Comparison of ENCODE assay signal across 21 cellular contexts in genomic region chr4:105979506-105979905, GRCh38.
DNase-seq lines count a peak whose midpoint lies in the region; ATAC-seq and TF ChIP-seq lines count a peak whose summit lies in the region.
"Had no signal": no experiment of that assay in that cellular context is flagged by ENCODE, and none has a peak within 500 bp of the region (broad histone marks: within the 10 kb centered on the region; RNA-seq: fewer than 3 reads in every experiment).

No MANE protein-coding gene starts in this region.

- no peaks in the 10 kb centered on the region for H3K79me2 ChIP-seq in osteoblast (ENCODE audit: insufficient read depth, low read length)

- H3K9me3 ChIP-seq in osteoblast (ENCODE audit: low read depth, low read length), result no peaks in the 10 kb centered on the region

- no peak overlapping the region for H2AFZ ChIP-seq in osteoblast (ENCODE audit: low read length)

- H3K4me1 ChIP-seq in osteoblast (ENCODE audit: insufficient read depth, low read length), result peaks cover 9% of the 10 kb centered on the region

- H3K27me3 ChIP-seq in osteoblast (ENCODE audit: insufficient read depth, low read length), result no peaks in the 10 kb centered on the region
- H3K27me3 ChIP-seq: cardiac muscle cell, SJCRH30 had no signal

- H3K4me1 Mint-ChIP-seq in endothelial cell (ENCODE audit: unreplicated experiment), result peaks cover 2% of the 10 kb centered on the region
- H3K4me1 Mint-ChIP-seq in activated T-cell treated with anti-CD3 and anti-CD28 coated beads, Interleukin-2, amount 50 U/mL, for 4 hours (ENCODE audit: low read depth), result no peaks in the 10 kb centered on the region
- no peaks in the 10 kb centered on the region for H3K4me1 Mint-ChIP-seq in activated T-helper 17 cell treated with anti-CD3 and anti-CD28 coated beads, Interleukin-2, amount 50 U/mL, for 72 hours
- H3K4me1 Mint-ChIP-seq: naive B cell, T-helper 17 cell had no signal

- TF ChIP-seq CTCF in AG10803 (conservative IDR thresholded peaks at IDR 0.05; ENCODE audit: low read length), result no peak
- TF ChIP-seq CTCF in endothelial cell (IDR thresholded peaks at IDR 0.05; ENCODE audit: unreplicated experiment), result no peak
- TF ChIP-seq CTCF in osteoblast (IDR thresholded peaks at IDR 0.05; ENCODE audit: extremely low read depth, low read depth, low read length), result no peak

- ATAC-seq in activated T-cell treated with anti-CD3 and anti-CD28 coated beads, Interleukin-2, amount 50 U/mL, for 4 hours, result no peak
- no peak for ATAC-seq in activated T-helper 17 cell treated with anti-CD3 and anti-CD28 coated beads, Interleukin-2, amount 50 U/mL, for 72 hours (replicated peaks)
- no peak for ATAC-seq in HG02759 (IDR thresholded peaks at IDR 0.05; ENCODE audit: unreplicated experiment)
- ATAC-seq: T-helper 17 cell had no signal

- no peak overlapping the region for H3K4me3 Mint-ChIP-seq in endothelial cell (ENCODE audit: unreplicated experiment)
- H3K4me3 Mint-ChIP-seq in activated T-cell treated with anti-CD3 and anti-CD28 coated beads, Interleukin-2, amount 50 U/mL, for 4 hours, result no peak overlapping the region
- H3K4me3 Mint-ChIP-seq in activated T-helper 17 cell treated with anti-CD3 and anti-CD28 coated beads, Interleukin-2, amount 50 U/mL, for 72 hours, result no peak overlapping the region
- H3K4me3 Mint-ChIP-seq: CD4-positive, alpha-beta T cell; H9; naive B cell; T-helper 17 cell had no signal

- H3K36me3 Mint-ChIP-seq in endothelial cell (ENCODE audit: low read depth, unreplicated experiment), result no peaks in the 10 kb centered on the region
- H3K36me3 Mint-ChIP-seq in activated T-cell treated with anti-CD3 and anti-CD28 coated beads, Interleukin-2, amount 50 U/mL, for 4 hours (ENCODE audit: insufficient read depth), result no peaks in the 10 kb centered on the region
- H3K36me3 Mint-ChIP-seq in activated T-helper 17 cell treated with anti-CD3 and anti-CD28 coated beads, Interleukin-2, amount 50 U/mL, for 72 hours (ENCODE audit: low read depth), result no peaks in the 10 kb centered on the region
- H3K36me3 Mint-ChIP-seq: naive B cell had no signal

- H3K4me3 ChIP-seq in AG10803 (ENCODE audit: low read length) (no peak overlapping the region), osteoblast (ENCODE audit: insufficient read depth, low read length) (no peak overlapping the region)
- H3K4me3 ChIP-seq: cardiac muscle cell, SJCRH30 had no signal

- no peaks in the 10 kb centered on the region for H3K27me3 Mint-ChIP-seq in endothelial cell (ENCODE audit: unreplicated experiment)
- peaks cover 2% of the 10 kb centered on the region for H3K27me3 Mint-ChIP-seq in activated T-cell treated with anti-CD3 and anti-CD28 coated beads, Interleukin-2, amount 50 U/mL, for 4 hours (ENCODE audit: low read depth)
- no peaks in the 10 kb centered on the region for H3K27me3 Mint-ChIP-seq in activated T-helper 17 cell treated with anti-CD3 and anti-CD28 coated beads, Interleukin-2, amount 50 U/mL, for 72 hours
- H3K27me3 Mint-ChIP-seq: CD4-positive, alpha-beta T cell; T-helper 17 cell had no signal

- H3K27ac ChIP-seq in osteoblast (ENCODE audit: low read depth, low read length), result peak overlapping the region; percentile 78
- H3K27ac ChIP-seq: cardiac muscle cell, SJCRH30, VCaP had no signal

- peak overlapping the region; percentile 30 for H3K27ac Mint-ChIP-seq in endothelial cell (ENCODE audit: unreplicated experiment)
- no peak overlapping the region for H3K27ac Mint-ChIP-seq in activated T-helper 17 cell treated with anti-CD3 and anti-CD28 coated beads, Interleukin-2, amount 50 U/mL, for 72 hours
- H3K27ac Mint-ChIP-seq: CD4-positive, alpha-beta T cell; H9; naive B cell; T-helper 17 cell had no signal

- H3K36me3 ChIP-seq in osteoblast (ENCODE audit: insufficient read depth, low read length), result no peaks in the 10 kb centered on the region
- H3K36me3 ChIP-seq: cardiac muscle cell, SJCRH30 had no signal

- DNase-seq in AG10803 (ENCODE audit: low read depth), result peak; percentile 29
- DNase-seq in HK-2 (ENCODE audit: unreplicated experiment), result peak; percentile 49
- no peak for DNase-seq in endothelial cell (ENCODE audit: low spot score)
- peak; percentile 41 for DNase-seq in osteoblast (ENCODE audit: insufficient read length, low spot score, missing footprints)
- DNase-seq in activated T-cell treated with anti-CD3 and anti-CD28 coated beads, Interleukin-2, amount 50 U/mL, for 4 hours, result no peak
- no peak for DNase-seq in activated gamma-delta T cell treated with Interleukin-2 at 50 U/mL for 16 hours
- DNase-seq: activated gamma-delta T cell; CD4-positive, alpha-beta T cell; H9; hypothalamus; mammary epithelial cell; naive B cell; NCI-H1105 treated with DMSO at 0.1 percent for 48 hours; occipital lobe; SJCRH30; stimulated activated CD8-positive, alpha-beta memory T cell treated with anti-CD3 and anti-CD28 coated beads, Interleukin-4, amount 100 ng/mL, for 48 hours; T-helper 17 cell had no signal

- H3K4me2 ChIP-seq in osteoblast (ENCODE audit: insufficient read depth, low read length), result peak overlapping the region; percentile 53

- H3K9me3 Mint-ChIP-seq in endothelial cell (ENCODE audit: unreplicated experiment), result no peaks in the 10 kb centered on the region
- peaks cover 9% of the 10 kb centered on the region for H3K9me3 Mint-ChIP-seq in activated T-cell treated with anti-CD3 and anti-CD28 coated beads, Interleukin-2, amount 50 U/mL, for 4 hours
- H3K9me3 Mint-ChIP-seq in activated T-helper 17 cell treated with anti-CD3 and anti-CD28 coated beads, Interleukin-2, amount 50 U/mL, for 72 hours, result peaks cover 7% of the 10 kb centered on the region

- H4K20me1 ChIP-seq in osteoblast (ENCODE audit: insufficient read depth, low read length), result no peaks in the 10 kb centered on the region

Comparison
In these comparisons a context has a peak if more than half of its experiments do, and no peak if none do; other contexts are left out.
1. DNase-seq: peak in AG10803 (single experiment), HK-2 (single experiment) and osteoblast (single experiment); none in endothelial cell (single experiment), activated T-cell treated with anti-CD3 and anti-CD28 coated beads, Interleukin-2, amount 50 U/mL, for 4 hours (single experiment) and activated gamma-delta T cell treated with Interleukin-2 at 50 U/mL for 16 hours (single experiment).